In the genomic region with DNA sequence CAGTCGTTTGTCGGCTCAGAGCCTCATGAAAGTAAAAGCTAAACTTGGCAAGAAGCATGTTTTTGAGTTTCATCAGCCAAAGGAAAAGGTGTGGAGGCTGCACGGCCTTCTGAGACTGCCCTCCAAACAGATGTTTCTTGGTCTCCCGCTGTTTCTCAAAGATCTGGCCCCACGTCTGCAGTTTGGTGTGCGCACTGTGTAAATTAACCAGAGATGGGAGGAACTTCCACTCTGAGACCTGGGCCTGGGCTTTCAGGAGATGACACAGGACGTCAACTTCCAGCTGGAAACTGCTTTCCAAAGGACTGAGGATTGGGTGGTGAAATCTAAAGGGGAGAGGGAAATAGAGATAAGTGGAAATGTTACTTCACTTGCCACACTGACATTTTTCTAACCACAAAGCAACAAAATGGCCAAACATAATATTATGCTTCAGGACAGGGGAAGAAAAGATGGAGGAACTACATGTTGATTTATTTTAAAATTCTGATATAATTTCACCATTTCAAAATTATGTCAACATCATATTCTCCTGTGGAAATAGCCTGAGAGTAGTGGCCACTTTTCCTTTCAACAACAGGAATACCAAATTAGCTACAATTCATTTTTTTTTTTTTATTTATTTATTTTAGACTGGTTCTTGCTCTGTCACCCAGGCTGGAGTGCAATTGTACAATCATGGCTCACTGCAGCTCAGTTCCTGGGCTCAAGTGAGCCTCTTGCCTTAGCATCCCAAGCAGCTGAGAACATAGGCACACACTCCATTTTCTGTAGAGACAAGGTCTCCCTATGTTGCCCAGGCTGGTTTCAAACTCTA, we compare ENCODE assay signal across 36 cellular contexts. TPM values are rescaled to one million over a fixed set of nuclear protein-coding genes. Genes with fewer than 3 reads are reported as not detected.
A peak's percentile ranks its signal among the peaks of the same experiment; 100 is the strongest.
DNase-seq lines count a peak whose midpoint lies in the region; ATAC-seq, FAIRE-seq and TF ChIP-seq lines count a peak whose summit lies in the region.
"Had no signal": no experiment of that assay in that cellular context is flagged by ENCODE, and none has a peak within 500 bp of the region (broad histone marks: within the 10 kb centered on the region; RNA-seq: fewer than 3 reads in every experiment).

No MANE protein-coding gene starts in this region.

- SMC1A ChIA-PET in GM12878 (lab: Charles Lee; ENCODE audit: uncharacterized antibody, unreplicated experiment): no interaction called here

- in situ Hi-C loops in GM12878 (cut with MboI): no loop called here

- 0 out of 2 replicates have a peak overlapping the region, but pooled peaks have one; percentile 1 for H3K9ac ChIP-seq in GM12878 (ENCODE audit: control insufficient read depth, insufficient read depth, low read length)

- RAD21 ChIA-PET in GM12878 (lab: Charles Lee; ENCODE audit: unreplicated experiment): no interaction called here

- H3K27ac ChIP-seq in GM12878 (ENCODE audit: control insufficient read depth, insufficient read depth): peak overlapping the region; percentile 46; the same call in 1 of the 2 replicates
- H3K27ac ChIP-seq: dorsolateral prefrontal cortex, esophagus squamous epithelium, left lung, pancreas, thyroid gland, uterus had no signal

- CTCF ChIA-PET in GM12878 (lab: Yijun Ruan, JAX): interaction anchor here (1.1 kb wide), 1 partner anchor 24 kb away, joined by 5 read pairs; no protein-coding TSS in a partner anchor

- no peak for TF ChIP-seq CTCF in GM12878 (IDR thresholded peaks at IDR 0.05 in 2 of 3, conservative IDR thresholded peaks at IDR 0.05 in 1 of 3; ENCODE audit: control insufficient read depth in 2 of 3, extremely low read depth in 1 of 3, insufficient read depth in 1 of 3, low read depth in 3 of 3, low read length in 3 of 3)
- no peak for TF ChIP-seq CTCF in fibroblast of villous mesenchyme (IDR thresholded peaks at IDR 0.05; ENCODE audit: insufficient read depth, low read depth, low read length)

- no peak for TF ChIP-seq RAD21 in GM12878 (IDR thresholded peaks at IDR 0.05; ENCODE audit: insufficient read depth, low read depth, low read length)

- 77% methylated on average over 7 of the region's 7 CpGs for WGBS in GM12878 (ENCODE audit: insufficient coverage, insufficient replicate concordance, low lambda C conversion rate, missing lambda C conversion rate)

- ATAC-seq in HG03565 (IDR thresholded peaks at IDR 0.05; ENCODE audit: unreplicated experiment): peak; percentile 31
- ATAC-seq in GM12878: no peak
- ATAC-seq in GM21529 (IDR thresholded peaks at IDR 0.05; ENCODE audit: unreplicated experiment): no peak
- ATAC-seq: activated CD4-positive, alpha-beta T cell treated with anti-CD3 and anti-CD28 coated beads for 36 hours; activated CD8-positive, alpha-beta T cell treated with anti-CD3 and anti-CD28 coated beads, Interleukin-2, amount 10 ng/mL, durations not matched to agents 7 days and 5 days; activated naive CD4-positive, alpha-beta T cell treated with anti-CD3 and anti-CD28 coated beads, Interleukin-2, amount 50 U/mL, for 72 hours; left lung; pancreas; PC-3; SK-N-SH treated with all-trans-retinoic acid at 6 μM for 48 hours had no signal

- FAIRE-seq in GM18507 (lab: Jason Lieb, UNC): peak; percentile 55
- FAIRE-seq in GM12878 (lab: Jason Lieb, UNC): no peak
- FAIRE-seq: A204.1, endometrium, G401.6, H54, islet of Langerhans, pancreas had no signal

- no peak for TF ChIP-seq POLR2A in GM12878 (IDR thresholded peaks at IDR 0.05; ENCODE audit: low read depth, low read length)

- H4K20me1 ChIP-seq in GM12878 (ENCODE audit: control insufficient read depth, insufficient read depth): no peaks in the 10 kb centered on the region

- DNase-seq in GM18507 (ENCODE audit: extremely low spot score, insufficient read length, low read depth): no peak
- DNase-seq in GM12878 (ENCODE audit: low read depth, low spot score): no peak
- DNase-seq in fibroblast of villous mesenchyme (ENCODE audit: low read depth): peak; percentile 41
- DNase-seq in posterior cingulate gyrus: no peak
- no peak for DNase-seq in cerebellum (ENCODE audit: low spot score)
- no peak for DNase-seq in NCI-H2227 treated with DMSO at 0.1 percent for 48 hours (lab: John Stamatoyannopoulos, UW)
- DNase-seq: activated CD4-positive, alpha-beta T cell treated with anti-CD3 and anti-CD28 coated beads for 36 hours; activated CD8-positive, alpha-beta T cell treated with anti-CD3 and anti-CD28 coated beads, Interleukin-2, amount 10 ng/mL, durations not matched to agents 7 days and 5 days; activated effector memory CD4-positive, alpha-beta T cell treated with Interleukin-2 at 50 U/mL for 16 hours; activated T-cell treated with anti-CD3 and anti-CD28 coated beads for 4 hours; aorta; central memory CD4-positive, alpha-beta T cell; DMS79; dorsolateral prefrontal cortex; esophagus squamous epithelium; Kasumi-1; left lung; NCI-H1436; NCI-H2081; NCI-H526; NK-92 treated with Interleukin-12 subunit alpha and Interleukin-12 subunit beta, amount 100 ng/mL, for 24 hours; pancreas; PC-3; retina; uterus had no signal

- H3K4me2 ChIP-seq in GM12878 (ENCODE audit: control insufficient read depth, insufficient read depth): peak overlapping the region; percentile 26
- H3K4me2 ChIP-seq: smooth muscle cell had no signal

- H3K27me3 ChIP-seq in GM12878 (replicated peaks in 1 of 2; ENCODE audit: control insufficient read depth in 2 of 2, insufficient read depth in 2 of 2, low read length in 1 of 2): no peaks in the 10 kb centered on the region
- H3K27me3 ChIP-seq: dorsolateral prefrontal cortex, esophagus squamous epithelium, left lung, pancreas, thyroid gland, uterus had no signal

- no peak overlapping the region for H3K4me3 ChIP-seq in GM12878
- H3K4me3 ChIP-seq in fibroblast of villous mesenchyme (ENCODE audit: low read depth, low read length): no peak overlapping the region
- H3K4me3 ChIP-seq: dorsolateral prefrontal cortex, esophagus squamous epithelium, left lung, pancreas, smooth muscle cell, thyroid gland, uterus had no signal

- no peak for TF ChIP-seq EP300 in GM12878 (IDR thresholded peaks at IDR 0.05; ENCODE audit: borderline replicate concordance in 1 of 2, control insufficient read depth in 1 of 2, low read depth in 2 of 2, low read length in 2 of 2)

- H2AFZ ChIP-seq in GM12878 (ENCODE audit: control insufficient read depth, low read depth, low read length): peak overlapping the region; percentile 54

- POLR2A ChIA-PET in GM12878 (lab: Charles Lee): no interaction called here

- intact Hi-C loops in GM12878 (cut with micrococcal nuclease; ENCODE audit: unreplicated experiment) (no loop called here), posterior cingulate gyrus (cut with DNase I) (no loop called here)

- peaks cover 0 to 9% of the 10 kb centered on the region in 2 experiments; a peak in 2 of 4 replicates for H3K36me3 ChIP-seq in GM12878 (ENCODE audit: control insufficient read depth in 2 of 2, insufficient read depth in 2 of 2, low read length in 1 of 2)
- H3K36me3 ChIP-seq: thyroid gland, uterus had no signal

- H3K4me1 ChIP-seq in GM12878 (ENCODE audit: control insufficient read depth, insufficient read depth, low read length): peaks cover 10% of the 10 kb centered on the region; the same call in 1 of the 2 replicates
- H3K4me1 ChIP-seq: esophagus squamous epithelium, left lung, pancreas, uterus had no signal

- BruUV-seq in GM12878 (replicated peaks; lab: Mats Ljungman, UMichigan): no TSS peak

- H3K9me3 ChIP-seq in GM12878 (replicated peaks; ENCODE audit: control insufficient read depth, insufficient read depth, low read length): no peaks in the 10 kb centered on the region
- H3K9me3 ChIP-seq: esophagus squamous epithelium, left lung, pancreas, thyroid gland, uterus had no signal

- no peaks in the 10 kb centered on the region for H3K79me2 ChIP-seq in GM12878 (ENCODE audit: control insufficient read depth, insufficient read depth, low read length)

TF ChIP-seq in GM12878, 131 proteins besides CTCF, POLR2A, EP300 and RAD21:
- TF ChIP-seq, protein P1, sequence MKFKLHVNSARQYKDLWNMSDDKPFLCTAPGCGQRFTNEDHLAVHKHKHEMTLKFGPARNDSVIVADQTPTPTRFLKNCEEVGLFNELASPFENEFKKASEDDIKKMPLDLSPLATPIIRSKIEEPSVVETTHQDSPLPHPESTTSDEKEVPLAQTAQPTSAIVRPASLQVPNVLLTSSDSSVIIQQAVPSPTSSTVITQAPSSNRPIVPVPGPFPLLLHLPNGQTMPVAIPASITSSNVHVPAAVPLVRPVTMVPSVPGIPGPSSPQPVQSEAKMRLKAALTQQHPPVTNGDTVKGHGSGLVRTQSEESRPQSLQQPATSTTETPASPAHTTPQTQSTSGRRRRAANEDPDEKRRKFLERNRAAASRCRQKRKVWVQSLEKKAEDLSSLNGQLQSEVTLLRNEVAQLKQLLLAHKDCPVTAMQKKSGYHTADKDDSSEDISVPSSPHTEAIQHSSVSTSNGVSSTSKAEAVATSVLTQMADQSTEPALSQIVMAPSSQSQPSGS (IDR thresholded peaks at IDR 0.05; ENCODE audit: low read length): no peak
- TF ChIP-seq EED (IDR thresholded peaks at IDR 0.05; ENCODE audit: low read depth): peak; percentile 36; the same call in 1 of the 2 replicates

RNA-seq across cellular contexts. Expression of a gene that starts 27.6 kb away (rescaled TPM):
- total RNA-seq in GM12878 (2013; cell fraction: nucleolus; rRNA removed): 56.7 and 58.4 TPM in 2 replicates
- total RNA-seq in GM12878 (2014; rRNA removed): 11.0 and 12.2 TPM in 2 replicates
- 8.4 and 8.8 TPM in 2 replicates for total RNA-seq in GM12878 (2014; rRNA removed; fragmentation: Illumina TruSeq; extraction: Trizol)
- 10.2 and 10.4 TPM in 2 replicates for total RNA-seq in GM12878 (2021)
- 2.5 TPM for polyA plus RNA-seq in GM12878 (2011; ENCODE audit: low read depth)
- polyA plus RNA-seq in GM12878 (2011; rRNA removed): 13.1 and 14.2 TPM in 2 replicates
- polyA plus RNA-seq in GM12878 (2011; cell fraction: cytosol; rRNA removed): 11.5 and 13.1 TPM in 2 replicates
- polyA plus RNA-seq in GM12878 (2011; cell fraction: nucleus; rRNA removed): 11.8 and 11.9 TPM in 2 replicates
- 4.5 and 6.0 TPM in 2 replicates for polyA plus RNA-seq in GM12878 (2012)
- 9.7 and 13.4 TPM in 2 replicates for polyA plus RNA-seq in GM12878 (2014; fragmentation: Illumina TruSeq; extraction: Trizol)
- polyA plus RNA-seq in GM12878 (2014; fragmentation: Nextera tagmentation; extraction: Ambion mirVana): 1 to 10 TPM; 3.9 to 4.4 TPM
- 7.9 and 12.2 TPM in 2 replicates for polyA plus RNA-seq in GM12878 (2014; rRNA removed)
- polyA plus RNA-seq in GM12878 (2016; fragmentation: Nextera tagmentation; extraction: Ambion mirVana): 1 to 10 TPM; 9.2 TPM
- polyA minus RNA-seq in GM12878 (2011; rRNA and poly(A)+ RNA removed): 18.4 and 21.7 TPM in 2 replicates
- 6.3 and 6.5 TPM in 2 replicates for polyA minus RNA-seq in GM12878 (2011; cell fraction: cytosol; rRNA and poly(A)+ RNA removed)
- polyA minus RNA-seq in GM12878 (2011; cell fraction: nucleus; rRNA and poly(A)+ RNA removed): 25.4 and 44.9 TPM in 2 replicates
- 8.2 and 9.0 TPM in 2 replicates for total RNA-seq in fibroblast of villous mesenchyme
- total RNA-seq in cerebellum: 7.2 TPM
